ENCODE assay signal across 8 cellular contexts in genomic region chr17:4365628-4366311, GRCh38. TPM values are rescaled to one million over a fixed set of nuclear protein-coding genes. Genes with fewer than 3 reads are reported as not detected.
DNase-seq lines count a peak whose midpoint lies in the region; ATAC-seq, FAIRE-seq and TF ChIP-seq lines count a peak whose summit lies in the region.

No MANE protein-coding gene starts in this region.

- H3K36me3 Mint-ChIP-seq in activated T-cell treated with anti-CD3 and anti-CD28 coated beads, Interleukin-2, amount 50 U/mL, for 4 hours (ENCODE audit: insufficient read depth), result peaks cover 6% of the 10 kb centered on the region
- H3K36me3 Mint-ChIP-seq in osteocyte (ENCODE audit: unreplicated experiment), result no peaks in the 10 kb centered on the region

- peak; percentile 50 for DNase-seq in Daoy (ENCODE audit: low read depth)
- peak; percentile 21 for DNase-seq in activated T-cell treated with anti-CD3 and anti-CD28 coated beads, Interleukin-2, amount 50 U/mL, for 4 hours
- DNase-seq in globus pallidus (ENCODE audit: low spot score), result peak; percentile 24
- no peak for DNase-seq in osteocyte (ENCODE audit: extremely low spot score, unreplicated experiment)
- no peak for DNase-seq in GM19239 (ENCODE audit: insufficient read length, low spot score)
- DNase-seq in cerebellum (ENCODE audit: low spot score), result no peak

- no peaks in the 10 kb centered on the region for H3K9me3 Mint-ChIP-seq in activated T-cell treated with anti-CD3 and anti-CD28 coated beads, Interleukin-2, amount 50 U/mL, for 4 hours
- no peaks in the 10 kb centered on the region for H3K9me3 Mint-ChIP-seq in osteocyte (ENCODE audit: unreplicated experiment)

- H3K27ac ChIP-seq in KOPT-K1 (ENCODE audit: low read depth, low read length, poor library complexity, severe bottlenecking), result peak overlapping the region; percentile 88

- H3K27me3 Mint-ChIP-seq in activated T-cell treated with anti-CD3 and anti-CD28 coated beads, Interleukin-2, amount 50 U/mL, for 4 hours (ENCODE audit: low read depth), result no peaks in the 10 kb centered on the region
- H3K27me3 Mint-ChIP-seq in osteocyte (ENCODE audit: unreplicated experiment), result no peaks in the 10 kb centered on the region

- TF ChIP-seq CTCF in osteocyte (IDR thresholded peaks at IDR 0.05), result no peak

- peak overlapping the region; percentile 81 for H3K4me3 Mint-ChIP-seq in activated T-cell treated with anti-CD3 and anti-CD28 coated beads, Interleukin-2, amount 50 U/mL, for 4 hours
- peak overlapping the region; percentile 45 for H3K4me3 Mint-ChIP-seq in osteocyte (ENCODE audit: unreplicated experiment)

- no peaks in the 10 kb centered on the region for H3K9me3 ChIP-seq in KOPT-K1 (ENCODE audit: insufficient read depth, low read length, poor library complexity, severe bottlenecking)

- no peak for FAIRE-seq in GM19239 (lab: Jason Lieb, UNC)

- peaks cover 30% of the 10 kb centered on the region for H3K4me1 Mint-ChIP-seq in activated T-cell treated with anti-CD3 and anti-CD28 coated beads, Interleukin-2, amount 50 U/mL, for 4 hours (ENCODE audit: low read depth)
- H3K4me1 Mint-ChIP-seq in osteocyte (ENCODE audit: unreplicated experiment), result peaks cover 23% of the 10 kb centered on the region

- H3K36me3 ChIP-seq in KOPT-K1 (ENCODE audit: insufficient read depth, low read length), result peaks cover 16% of the 10 kb centered on the region

- ATAC-seq in GM21576 (IDR thresholded peaks at IDR 0.05; ENCODE audit: unreplicated experiment), result peak; percentile 22
- peak; percentile 5 to 7 for ATAC-seq in activated T-cell treated with anti-CD3 and anti-CD28 coated beads, Interleukin-2, amount 50 U/mL, for 4 hours

- H3K27ac Mint-ChIP-seq in osteocyte (ENCODE audit: unreplicated experiment), result no peak overlapping the region

RNA-seq across cellular contexts. Expression of gene UBE2G1, which starts 0.7 kb away (rescaled TPM):
- 68.2 and 78.2 TPM in 2 replicates for total RNA-seq in Daoy (2014; rRNA removed; shearing (Covaris generic))
- total RNA-seq in activated T-cell treated with anti-CD3 and anti-CD28 coated beads, Interleukin-2, amount 50 U/mL, for 4 hours, result 10 to 100 TPM; 71.3 to 73.0 (median 72.2) TPM
- 61.4 and 65.1 TPM in 2 replicates for total RNA-seq in osteocyte
- total RNA-seq in cerebellum, result 52.4 TPM

Comparison
In these comparisons a context has a peak if more than half of its experiments do, and no peak if none do; other contexts are left out.
1. DNase-seq: peak in Daoy (single experiment), activated T-cell treated with anti-CD3 and anti-CD28 coated beads, Interleukin-2, amount 50 U/mL, for 4 hours (single experiment) and globus pallidus (single experiment); none in osteocyte (single experiment), GM19239 (single experiment) and cerebellum (single experiment).